Comparison of ENCODE assay signal across 17 cellular contexts in genomic region chr5:111699976-111700375, GRCh38. TPM values are rescaled to one million over a fixed set of nuclear protein-coding genes. Genes with fewer than 3 reads are reported as not detected.
DNase-seq lines count a peak whose midpoint lies in the region; ATAC-seq, FAIRE-seq and TF ChIP-seq lines count a peak whose summit lies in the region.
"Had no signal": no experiment of that assay in that cellular context is flagged by ENCODE, and none has a peak within 500 bp of the region (broad histone marks: within the 10 kb centered on the region; RNA-seq: fewer than 3 reads in every experiment).

No MANE protein-coding gene starts in this region.

- no peak overlapping the region for H3K4ac ChIP-seq in trophoblast cell (ENCODE audit: low read depth, low read length)

- intact Hi-C loops in mucosa of descending colon (cut with DNase I, micrococcal nuclease), result no loop called here

- peaks cover 9% of the 10 kb centered on the region for H3K4me1 Mint-ChIP-seq in astrocyte (ENCODE audit: low read depth, unreplicated experiment)

- no peak overlapping the region for H3K27ac Mint-ChIP-seq in astrocyte (ENCODE audit: unreplicated experiment)
- H3K27ac Mint-ChIP-seq: activated CD4-positive, alpha-beta memory T cell treated with anti-CD3 and anti-CD28 coated beads for 36 hours; activated T-helper 1 cell treated with anti-CD3 and anti-CD28 coated beads, Interleukin-12 subunit alpha, Interleukin-12 subunit beta, Interleukin-2, Interleukin-4 antibody, amounts not matched to agents 30 ng/mL and 10 ng/mL and 1 ng/mL, durations not matched to agents 14 hours and 24 hours and 36 hours; HFFc6; progenitor cell of endocrine pancreas had no signal

- no peak overlapping the region for H3K4me2 ChIP-seq in astrocyte (ENCODE audit: low read length)
- no peak overlapping the region for H3K4me2 ChIP-seq in trophoblast cell (ENCODE audit: low read length)
- H3K4me2 ChIP-seq: BLaER1 treated with 17β-estradiol and CSF1 and Interleukin-3, amounts not matched to agents 10 nM and 100 nM had no signal

- H2AFZ ChIP-seq in astrocyte (ENCODE audit: low read depth, low read length), result no peak overlapping the region
- H2AFZ ChIP-seq in trophoblast cell (ENCODE audit: insufficient read depth, low read length, poor library complexity), result no peak overlapping the region

- no peak overlapping the region for H3K4me3 ChIP-seq in astrocyte (ENCODE audit: insufficient read depth, low read depth, low read length)
- no peak overlapping the region for H3K4me3 ChIP-seq in mucosa of descending colon
- H3K4me3 ChIP-seq in Peyer's patch, result no peak overlapping the region
- no peak overlapping the region for H3K4me3 ChIP-seq in trophoblast cell (ENCODE audit: low read depth, low read length)
- no peak overlapping the region for H3K4me3 ChIP-seq in foreskin fibroblast (ENCODE audit: low read depth in 1 of 2, low read length in 2 of 2)
- H3K4me3 ChIP-seq: BLaER1 treated with 17β-estradiol and CSF1 and Interleukin-3, amounts not matched to agents 10 nM and 100 nM; dorsolateral prefrontal cortex; left lung had no signal

- H3K23ac ChIP-seq in trophoblast cell (ENCODE audit: low read length), result no peak overlapping the region

- no peaks in the 10 kb centered on the region for H3K36me3 Mint-ChIP-seq in astrocyte (ENCODE audit: low read depth, unreplicated experiment)
- H3K36me3 Mint-ChIP-seq: activated CD4-positive, alpha-beta memory T cell treated with anti-CD3 and anti-CD28 coated beads for 36 hours had no signal

- WGBS in trophoblast cell (ENCODE audit: extremely low coverage, insufficient coverage, insufficient read length), result no CpG with 5 or more reads among the region's 6 CpGs

- H3K27ac ChIP-seq in astrocyte (ENCODE audit: low read depth, low read length) (no peak overlapping the region), Peyer's patch (no peak overlapping the region), trophoblast cell (ENCODE audit: low read depth, low read length) (no peak overlapping the region)
- H3K27ac ChIP-seq: BLaER1 treated with 17β-estradiol and CSF1 and Interleukin-3, amounts not matched to agents 10 nM and 100 nM; dorsolateral prefrontal cortex; left lung had no signal

- H3K14ac ChIP-seq in trophoblast cell (ENCODE audit: low read length), result no peak overlapping the region

- H3K9me3 ChIP-seq in astrocyte (ENCODE audit: insufficient read depth, low read depth, low read length) (no peaks in the 10 kb centered on the region), mucosa of descending colon (no peaks in the 10 kb centered on the region), Peyer's patch (no peaks in the 10 kb centered on the region), trophoblast cell (ENCODE audit: insufficient read depth, low read depth, low read length) (no peaks in the 10 kb centered on the region)
- H3K9me3 ChIP-seq: left lung had no signal

- no peak for TF ChIP-seq POLR2A in Peyer's patch (IDR thresholded peaks at IDR 0.05)

- H3K79me2 ChIP-seq in astrocyte (ENCODE audit: insufficient read depth, low read length), result no peaks in the 10 kb centered on the region
- no peaks in the 10 kb centered on the region for H3K79me2 ChIP-seq in trophoblast cell (ENCODE audit: control insufficient read depth, insufficient read depth, low read length, poor library complexity)

- no peak overlapping the region for H3K18ac ChIP-seq in trophoblast cell (ENCODE audit: low read length)

- H3K36me3 ChIP-seq in astrocyte (ENCODE audit: insufficient read depth, low read length), result no peaks in the 10 kb centered on the region
- no peaks in the 10 kb centered on the region for H3K36me3 ChIP-seq in mucosa of descending colon (ENCODE audit: low read depth)
- H3K36me3 ChIP-seq in Peyer's patch, result no peaks in the 10 kb centered on the region
- no peaks in the 10 kb centered on the region for H3K36me3 ChIP-seq in trophoblast cell (ENCODE audit: control insufficient read depth in 1 of 2, insufficient read depth in 2 of 2, low read length in 2 of 2)
- H3K36me3 ChIP-seq: BLaER1 treated with 17β-estradiol and CSF1 and Interleukin-3, amounts not matched to agents 10 nM and 100 nM; left lung had no signal

- no peak overlapping the region for H4K8ac ChIP-seq in trophoblast cell (ENCODE audit: low read depth, low read length)

- ATAC-seq in mucosa of descending colon, result peak; percentile 94
- ATAC-seq in stimulated activated naive CD8-positive, alpha-beta T cell treated with anti-CD3 and anti-CD28 coated beads, Interleukin-15, Interleukin-2, amounts not matched to agents 100 U/mL and 50 U/mL, for 24 hours, result no peak

- H4K20me1 ChIP-seq in astrocyte (ENCODE audit: insufficient read depth, low read length), result no peaks in the 10 kb centered on the region
- H4K20me1 ChIP-seq: BLaER1 treated with 17β-estradiol and CSF1 and Interleukin-3, amounts not matched to agents 10 nM and 100 nM had no signal

- H3K9ac ChIP-seq in astrocyte (ENCODE audit: low read length), result no peak overlapping the region
- no peak overlapping the region for H3K9ac ChIP-seq in trophoblast cell (ENCODE audit: low read length)
- H3K9ac ChIP-seq: BLaER1 treated with 17β-estradiol and CSF1 and Interleukin-3, amounts not matched to agents 10 nM and 100 nM had no signal

- no peak overlapping the region for H2BK12ac ChIP-seq in trophoblast cell (ENCODE audit: low read length)

- no peak overlapping the region for H3K4me3 Mint-ChIP-seq in astrocyte (ENCODE audit: unreplicated experiment)
- H3K4me3 Mint-ChIP-seq: activated CD4-positive, alpha-beta memory T cell treated with anti-CD3 and anti-CD28 coated beads for 36 hours; activated T-helper 1 cell treated with anti-CD3 and anti-CD28 coated beads, Interleukin-12 subunit alpha, Interleukin-12 subunit beta, Interleukin-2, Interleukin-4 antibody, amounts not matched to agents 30 ng/mL and 10 ng/mL and 1 ng/mL, durations not matched to agents 14 hours and 24 hours and 36 hours; HFFc6 had no signal

- H3K27me3 ChIP-seq in astrocyte (ENCODE audit: insufficient read depth, low read length), result no peaks in the 10 kb centered on the region
- H3K27me3 ChIP-seq in Peyer's patch, result no peaks in the 10 kb centered on the region
- no peaks in the 10 kb centered on the region for H3K27me3 ChIP-seq in trophoblast cell (ENCODE audit: insufficient read depth, low read length)
- H3K27me3 ChIP-seq: BLaER1 treated with 17β-estradiol and CSF1 and Interleukin-3, amounts not matched to agents 10 nM and 100 nM; dorsolateral prefrontal cortex; left lung had no signal

- H4K12ac ChIP-seq in trophoblast cell (ENCODE audit: low read depth, low read length), result no peak overlapping the region

- TF ChIP-seq CTCF in astrocyte (IDR thresholded peaks at IDR 0.05; ENCODE audit: insufficient read depth, low read depth, low read length), result no peak
- no peak for TF ChIP-seq CTCF in mucosa of descending colon (IDR thresholded peaks at IDR 0.05)
- no peak for TF ChIP-seq CTCF in Peyer's patch (IDR thresholded peaks at IDR 0.05)
- no peak for TF ChIP-seq CTCF in foreskin fibroblast (IDR thresholded peaks at IDR 0.05; ENCODE audit: low read depth, low read length)

- H3K27me3 Mint-ChIP-seq in astrocyte (ENCODE audit: low read depth, unreplicated experiment), result no peaks in the 10 kb centered on the region

- no peak for FAIRE-seq in astrocyte (lab: Jason Lieb, UNC)

- no peaks in the 10 kb centered on the region for H3K79me1 ChIP-seq in trophoblast cell (ENCODE audit: low read length)

- no peak overlapping the region for H4K91ac ChIP-seq in trophoblast cell (ENCODE audit: low read depth, low read length)

- H3K4me1 ChIP-seq in astrocyte (ENCODE audit: insufficient read depth, low read length) (no peaks in the 10 kb centered on the region), mucosa of descending colon (ENCODE audit: low read depth) (no peaks in the 10 kb centered on the region), Peyer's patch (no peaks in the 10 kb centered on the region), trophoblast cell (ENCODE audit: control insufficient read depth in 1 of 2, insufficient read depth in 2 of 2, low read length in 2 of 2) (peaks cover 0 to 2% of the 10 kb centered on the region in 2 experiments)

- no peak overlapping the region for H2BK120ac ChIP-seq in trophoblast cell (ENCODE audit: insufficient read depth, low read length, poor library complexity)

- no peaks in the 10 kb centered on the region for H3K9me3 Mint-ChIP-seq in astrocyte (ENCODE audit: unreplicated experiment)
- H3K9me3 Mint-ChIP-seq: activated CD4-positive, alpha-beta memory T cell treated with anti-CD3 and anti-CD28 coated beads for 36 hours; activated T-helper 1 cell treated with anti-CD3 and anti-CD28 coated beads, Interleukin-12 subunit alpha, Interleukin-12 subunit beta, Interleukin-2, Interleukin-4 antibody, amounts not matched to agents 30 ng/mL and 10 ng/mL and 1 ng/mL, durations not matched to agents 14 hours and 24 hours and 36 hours; HFFc6 had no signal

- no peak overlapping the region for H2BK5ac ChIP-seq in trophoblast cell (ENCODE audit: low read depth, low read length, poor library complexity)

- DNase-seq in DMS79 treated with DMSO at 0.1 percent for 48 hours (lab: John Stamatoyannopoulos, UW), result peak; percentile 73
- DNase-seq in NCI-H345 (lab: John Stamatoyannopoulos, UW), result peak; percentile 76
- peak; percentile 44 for DNase-seq in astrocyte (ENCODE audit: low read depth)
- DNase-seq in mucosa of descending colon, result peak; percentile 50 to 69 (median 61)
- no peak for DNase-seq in Peyer's patch
- DNase-seq in trophoblast cell, result no peak
- no peak for DNase-seq in foreskin fibroblast
- DNase-seq in stimulated activated naive CD8-positive, alpha-beta T cell treated with anti-CD3 and anti-CD28 coated beads, Interleukin-15, Interleukin-2, amounts not matched to agents 100 U/mL and 50 U/mL, for 24 hours, result no peak
- DNase-seq: activated CD4-positive, alpha-beta memory T cell treated with anti-CD3 and anti-CD28 coated beads for 36 hours; amygdala; dorsolateral prefrontal cortex; GF-D8; HFFc6; left lung had no signal

- no peak overlapping the region for H2AK5ac ChIP-seq in trophoblast cell (ENCODE audit: low read length)

RNA-seq across cellular contexts. Expression of gene NREP, which starts 57.0 kb away (rescaled TPM):
- total RNA-seq in astrocyte (185 and 188 TPM in 2 replicates), mucosa of descending colon (10 to 100 TPM; 16.8 to 24.0 (median 18.1) TPM), Peyer's patch (10 to 100 TPM in 1 of 4 donors, 1 to 10 TPM in 3; 2.3 to 18.2 (median 2.8) TPM)
- 166 and 175 TPM in 2 replicates for polyA plus RNA-seq in trophoblast cell (2013)

Comparison
In these comparisons a context has a peak if more than half of its experiments do, and no peak if none do; other contexts are left out.
1. DNase-seq: peak in DMS79 treated with DMSO at 0.1 percent for 48 hours (single experiment), NCI-H345 (single experiment), astrocyte (single experiment) and mucosa of descending colon (3 of 3); none in Peyer's patch (0 of 3), trophoblast cell (0 of 2), foreskin fibroblast (0 of 2) and stimulated activated naive CD8-positive, alpha-beta T cell treated with anti-CD3 and anti-CD28 coated beads, Interleukin-15, Interleukin-2, amounts not matched to agents 100 U/mL and 50 U/mL, for 24 hours (single experiment).